Comparison of ENCODE assay signal across 2 cellular contexts in the genomic region with DNA sequence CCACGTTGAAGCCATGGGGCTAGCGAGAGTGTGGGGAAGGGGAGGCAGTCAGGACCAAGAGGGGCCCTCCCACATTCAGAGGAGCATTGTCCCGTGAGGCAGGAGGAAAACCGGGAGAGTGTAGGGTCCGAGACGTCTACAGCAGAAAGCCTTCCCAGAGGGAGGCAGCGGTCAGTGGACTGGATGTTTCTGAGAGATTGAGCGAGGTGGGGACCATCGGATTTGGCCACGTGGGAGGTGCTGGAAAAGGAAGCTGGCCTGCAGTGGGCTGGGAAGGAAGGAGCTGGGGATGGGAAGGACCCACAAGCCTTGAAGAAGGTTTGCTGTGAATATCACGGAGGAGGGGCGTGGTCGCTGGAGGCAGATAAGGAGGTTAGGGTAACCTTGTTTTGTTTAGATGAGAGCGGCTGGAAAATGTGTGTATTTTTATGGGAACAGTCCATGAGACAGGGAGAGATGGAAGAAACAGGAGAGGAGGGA.
TF ChIP-seq lines count a peak whose summit lies in the region.

No MANE protein-coding gene starts in this region.

TF ChIP-seq in SK-N-SH, 30 proteins besides CTCF, POLR2A, EP300 and RAD21 (continued from another document):
- TF ChIP-seq REST (IDR thresholded peaks at IDR 0.05; ENCODE audit: low read depth, low read length) (no peak), RFX5 (IDR thresholded peaks at IDR 0.05; ENCODE audit: low read length) (no peak)

TF ChIP-seq in SK-N-SH treated with all-trans-retinoic acid at 6 μM for 48 hours, 23 proteins besides CTCF, POLR2A, EP300 and RAD21 (continued from another document):
- TF ChIP-seq RARB (CRISPR knock-in tag; IDR thresholded peaks at IDR 0.05) = no peak
- no peak for TF ChIP-seq CSDC2 (CRISPR knock-in tag; IDR thresholded peaks at IDR 0.05)
- no peak for TF ChIP-seq OSR1 (CRISPR knock-in tag; IDR thresholded peaks at IDR 0.05)
- no peak for TF ChIP-seq ZNF70 (CRISPR knock-in tag; IDR thresholded peaks at IDR 0.05)
- no peak for TF ChIP-seq ARNTL (CRISPR knock-in tag; IDR thresholded peaks at IDR 0.05; ENCODE audit: borderline replicate concordance, low read depth)
- TF ChIP-seq ESRRG (CRISPR knock-in tag; IDR thresholded peaks at IDR 0.05) = no peak
- TF ChIP-seq GLIS3 (CRISPR knock-in tag; IDR thresholded peaks at IDR 0.05) = no peak
- TF ChIP-seq ISL1 (CRISPR knock-in tag; IDR thresholded peaks at IDR 0.05) = no peak
